ENCODE assay signal across 24 cellular contexts in the genomic region with DNA sequence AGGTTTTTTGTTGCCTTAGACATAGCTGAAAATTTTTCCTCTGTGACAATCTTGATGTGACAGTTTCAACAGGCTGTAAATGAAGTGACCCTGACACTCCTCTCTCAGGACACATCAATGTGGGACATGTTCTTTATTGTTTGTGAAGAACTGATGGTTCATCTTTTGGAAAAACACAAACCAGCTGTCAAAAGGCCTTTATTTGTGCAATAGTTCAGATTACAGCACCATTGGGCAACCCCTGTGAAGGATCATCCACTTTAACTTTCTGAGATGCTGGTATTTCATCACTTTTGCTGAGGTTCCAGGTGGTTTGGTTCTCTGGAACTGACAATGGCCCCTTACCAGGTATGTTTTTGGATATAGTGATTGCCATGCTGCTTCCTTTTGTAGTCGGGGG.
"Had no signal": no experiment of that assay in that cellular context is flagged by ENCODE, and none has a peak within 500 bp of the region (broad histone marks: within the 10 kb centered on the region; RNA-seq: fewer than 3 reads in every experiment).

No MANE protein-coding gene starts in this region.

- H3K9me3 ChIP-seq: ascending aorta, colonic mucosa, gastroesophageal sphincter, heart left ventricle, upper lobe of right lung had no signal

- H3K4me3 Mint-ChIP-seq: activated CD4-positive, alpha-beta T cell treated with anti-CD3 and anti-CD28 coated beads, Interleukin-2, amount 10 ng/mL, durations not matched to agents 7 days and 5 days; activated CD8-positive, alpha-beta memory T cell treated with anti-CD3 and anti-CD28 coated beads, Interleukin-2, amount 10 ng/mL, durations not matched to agents 7 days and 5 days; activated CD8-positive, alpha-beta T cell treated with anti-CD3 and anti-CD28 coated beads for 36 hours; activated naive CD4-positive, alpha-beta T cell treated with anti-CD3 and anti-CD28 coated beads, Interleukin-2, amount 50 U/mL, for 24 hours; central memory CD8-positive, alpha-beta T cell; natural killer cell; T-cell; T-helper 2 cell treated with Interferon-gamma antibody and Interleukin-4, amounts not matched to agents 5 μg/mL and 100 μg/mL, for 36 hours had no signal

- DNase-seq: activated CD4-positive, alpha-beta T cell treated with anti-CD3 and anti-CD28 coated beads, Interleukin-2, amount 10 ng/mL, durations not matched to agents 7 days and 5 days; activated CD4-positive, CD25-positive, alpha-beta regulatory T cell treated with anti-CD3 and anti-CD28 coated beads, Interleukin-2, amount 50 U/mL, for 72 hours; activated CD8-positive, alpha-beta memory T cell treated with anti-CD3 and anti-CD28 coated beads, Interleukin-2, amount 10 ng/mL, durations not matched to agents 7 days and 5 days; activated CD8-positive, alpha-beta T cell treated with anti-CD3 and anti-CD28 coated beads for 36 hours; activated gamma-delta T cell; activated T-cell treated with anti-CD3 and anti-CD28 coated beads for 4 hours; colonic mucosa; heart left ventricle; kidney; midbrain; natural killer cell; retina; stimulated activated CD4-positive, alpha-beta T cell treated with anti-CD3 and anti-CD28 coated beads, Interleukin-4, amount 100 ng/mL, for 24 hours; stimulated activated naive CD8-positive, alpha-beta T cell treated with anti-CD3 and anti-CD28 coated beads, Interleukin-15, Interleukin-2, amounts not matched to agents 100 U/mL and 50 U/mL, for 24 hours; T-cell; upper lobe of right lung; WERI-Rb-1 had no signal

- H3K36me3 ChIP-seq: ascending aorta, colonic mucosa, gastroesophageal sphincter, heart left ventricle, upper lobe of right lung, WERI-Rb-1 had no signal

- H3K27ac ChIP-seq: ascending aorta, colonic mucosa, epithelial cell of prostate, gastroesophageal sphincter, heart left ventricle, upper lobe of right lung, WERI-Rb-1 had no signal

- H3K4me1 Mint-ChIP-seq: activated CD4-positive, alpha-beta T cell treated with anti-CD3 and anti-CD28 coated beads, Interleukin-2, amount 10 ng/mL, durations not matched to agents 7 days and 5 days; activated naive CD4-positive, alpha-beta T cell treated with anti-CD3 and anti-CD28 coated beads, Interleukin-2, amount 50 U/mL, for 24 hours; central memory CD8-positive, alpha-beta T cell; natural killer cell had no signal

- H3K4me3 ChIP-seq: ascending aorta, colonic mucosa, gastroesophageal sphincter, heart left ventricle, lung, upper lobe of right lung had no signal

- H3K36me3 Mint-ChIP-seq: activated CD8-positive, alpha-beta memory T cell treated with anti-CD3 and anti-CD28 coated beads, Interleukin-2, amount 10 ng/mL, durations not matched to agents 7 days and 5 days; activated naive CD4-positive, alpha-beta T cell treated with anti-CD3 and anti-CD28 coated beads, Interleukin-2, amount 50 U/mL, for 24 hours; natural killer cell; T-cell had no signal

- H3K4me1 ChIP-seq: ascending aorta, colonic mucosa, gastroesophageal sphincter, heart left ventricle, upper lobe of right lung had no signal

- ATAC-seq: activated CD8-positive, alpha-beta memory T cell treated with anti-CD3 and anti-CD28 coated beads, Interleukin-2, amount 10 ng/mL, durations not matched to agents 7 days and 5 days; activated CD8-positive, alpha-beta T cell treated with anti-CD3 and anti-CD28 coated beads for 36 hours; gastroesophageal sphincter; heart left ventricle; natural killer cell; stimulated activated naive CD8-positive, alpha-beta T cell treated with anti-CD3 and anti-CD28 coated beads, Interleukin-15, Interleukin-2, amounts not matched to agents 100 U/mL and 50 U/mL, for 24 hours; T-cell; upper lobe of right lung had no signal

- H3K27me3 ChIP-seq: ascending aorta, colonic mucosa, gastroesophageal sphincter, heart left ventricle, upper lobe of right lung had no signal

- H3K9me3 Mint-ChIP-seq: activated CD4-positive, alpha-beta T cell treated with anti-CD3 and anti-CD28 coated beads, Interleukin-2, amount 10 ng/mL, durations not matched to agents 7 days and 5 days; activated CD8-positive, alpha-beta T cell treated with anti-CD3 and anti-CD28 coated beads for 36 hours; activated naive CD4-positive, alpha-beta T cell treated with anti-CD3 and anti-CD28 coated beads, Interleukin-2, amount 50 U/mL, for 24 hours; central memory CD8-positive, alpha-beta T cell; natural killer cell; T-cell; T-helper 2 cell treated with Interferon-gamma antibody and Interleukin-4, amounts not matched to agents 5 μg/mL and 100 μg/mL, for 36 hours had no signal

- H3K27ac Mint-ChIP-seq: activated CD4-positive, alpha-beta T cell treated with anti-CD3 and anti-CD28 coated beads, Interleukin-2, amount 10 ng/mL, durations not matched to agents 7 days and 5 days; activated CD8-positive, alpha-beta memory T cell treated with anti-CD3 and anti-CD28 coated beads, Interleukin-2, amount 10 ng/mL, durations not matched to agents 7 days and 5 days; activated CD8-positive, alpha-beta T cell treated with anti-CD3 and anti-CD28 coated beads for 36 hours; activated naive CD4-positive, alpha-beta T cell treated with anti-CD3 and anti-CD28 coated beads, Interleukin-2, amount 50 U/mL, for 24 hours; natural killer cell; T-cell; T-helper 2 cell treated with Interferon-gamma antibody and Interleukin-4, amounts not matched to agents 5 μg/mL and 100 μg/mL, for 36 hours had no signal
